20 cellular contexts compared by ENCODE assay signal in genomic region chr14:50364792-50365191, GRCh38. TPM values are rescaled to one million over a fixed set of nuclear protein-coding genes. Genes with fewer than 3 reads are reported as not detected.
DNase-seq lines count a peak whose midpoint lies in the region; ATAC-seq, FAIRE-seq and TF ChIP-seq lines count a peak whose summit lies in the region.
"Had no signal": no experiment of that assay in that cellular context is flagged by ENCODE, and none has a peak within 500 bp of the region (broad histone marks: within the 10 kb centered on the region; RNA-seq: fewer than 3 reads in every experiment).

No MANE protein-coding gene starts in this region.

- no peaks in the 10 kb centered on the region for H3K27me3 ChIP-seq in GM12878 (replicated peaks in 1 of 2; ENCODE audit: control insufficient read depth in 2 of 2, insufficient read depth in 2 of 2, low read length in 1 of 2)
- H3K27me3 ChIP-seq in upper lobe of left lung, result no peaks in the 10 kb centered on the region
- H3K27me3 ChIP-seq: tibial nerve had no signal

- H3K79me2 ChIP-seq in GM12878 (ENCODE audit: control insufficient read depth, insufficient read depth, low read length), result peaks cover 4% of the 10 kb centered on the region

- H3K36me3 ChIP-seq in GM12878 (ENCODE audit: control insufficient read depth in 2 of 2, insufficient read depth in 2 of 2, low read length in 1 of 2) (no peaks in the 10 kb centered on the region), upper lobe of left lung (no peaks in the 10 kb centered on the region)
- H3K36me3 ChIP-seq: tibial nerve had no signal

- no peak overlapping the region for H3K9ac ChIP-seq in GM12878 (ENCODE audit: control insufficient read depth, insufficient read depth, low read length)

- peaks cover 11% of the 10 kb centered on the region for H3K4me1 ChIP-seq in GM12878 (ENCODE audit: control insufficient read depth, insufficient read depth, low read length)
- peaks cover 15 to 19% (median 18%) of the 10 kb centered on the region in 4 donors for H3K4me1 ChIP-seq in upper lobe of left lung

- SMC1A ChIA-PET in GM12878 (lab: Charles Lee; ENCODE audit: uncharacterized antibody, unreplicated experiment), result interaction anchor here (0.6 to 3.9 kb wide), 9 partner anchors 9 to 167 kb away, joined by 3 to 24 read pairs (median 4); partner anchors contain the start of genes CDKL1 and MAP4K5

- no peak overlapping the region for H3K4me2 ChIP-seq in GM12878 (ENCODE audit: control insufficient read depth, insufficient read depth)

- H4K20me1 ChIP-seq in GM12878 (ENCODE audit: control insufficient read depth, insufficient read depth), result no peaks in the 10 kb centered on the region

- no peak for TF ChIP-seq RAD21 in GM12878 (IDR thresholded peaks at IDR 0.05; ENCODE audit: insufficient read depth, low read depth, low read length)

- H2AFZ ChIP-seq in GM12878 (ENCODE audit: control insufficient read depth, low read depth, low read length), result no peak overlapping the region

- RAD21 ChIA-PET in GM12878 (lab: Charles Lee; ENCODE audit: unreplicated experiment), result interaction anchor here (0.6 to 2.9 kb wide), 8 partner anchors 15 to 465 kb away, joined by 3 to 16 read pairs (median 4); partner anchors contain the start of gene CDKL1

- BruUV-seq in GM12878 (replicated peaks; lab: Mats Ljungman, UMichigan), result no TSS peak

- H3K4me3 ChIP-seq in GM12878 (no peak overlapping the region), upper lobe of left lung (no peak overlapping the region)
- H3K4me3 ChIP-seq: skin epidermis, tibial nerve had no signal

- no peak overlapping the region for H3K27ac ChIP-seq in GM12878 (ENCODE audit: control insufficient read depth, insufficient read depth)
- peak overlapping the region in 3 of 4 donors; percentile 5 to 83 (median 76) for H3K27ac ChIP-seq in upper lobe of left lung
- H3K27ac ChIP-seq: 22Rv1, C4-2B had no signal

- intact Hi-C loops in GM12878 (cut with micrococcal nuclease; ENCODE audit: unreplicated experiment), result no loop called here
- intact Hi-C loops in left colon (cut with DNase I, micrococcal nuclease), result no loop called here

- no peak for FAIRE-seq in GM12878 (lab: Jason Lieb, UNC)
- FAIRE-seq: GM18507 had no signal

- TF ChIP-seq EP300 in GM12878 (IDR thresholded peaks at IDR 0.05; ENCODE audit: borderline replicate concordance in 1 of 2, control insufficient read depth in 1 of 2, low read depth in 2 of 2, low read length in 2 of 2) (no peak), upper lobe of left lung (IDR thresholded peaks at IDR 0.05) (no peak)

- POLR2A ChIA-PET in GM12878 (lab: Charles Lee), result interaction anchor here (0.5 to 1.6 kb wide), 7 partner anchors 9 to 593 kb away, joined by 3 to 5 read pairs (median 4); no protein-coding TSS in a partner anchor

- TF ChIP-seq POLR2A in GM12878 (IDR thresholded peaks at IDR 0.05; ENCODE audit: low read depth, low read length) (no peak), upper lobe of left lung (IDR thresholded peaks at IDR 0.05) (no peak)

- TF ChIP-seq CTCF in GM12878 (IDR thresholded peaks at IDR 0.05 in 2 of 3, conservative IDR thresholded peaks at IDR 0.05 in 1 of 3; ENCODE audit: control insufficient read depth in 2 of 3, extremely low read depth in 1 of 3, insufficient read depth in 1 of 3, low read depth in 3 of 3, low read length in 3 of 3) (no peak), upper lobe of left lung (IDR thresholded peaks at IDR 0.05) (no peak)

- in situ Hi-C loops in GM12878 (cut with MboI), result no loop called here

- WGBS in GM12878 (ENCODE audit: insufficient coverage, insufficient replicate concordance, low lambda C conversion rate, missing lambda C conversion rate), result 100% methylated on average over 1 of the region's 1 CpG
- 77 to 85% methylated on average over 1 of the region's 1 CpG for WGBS in upper lobe of left lung, 2 donors

- CTCF ChIA-PET in GM12878 (lab: Yijun Ruan, JAX), result interaction anchor here (0.7 to 3.3 kb wide), 10 partner anchors 9 to 412 kb away, joined by 3 to 17 read pairs (median 4); partner anchors contain the start of genes CDKL1, DMAC2L and L2HGDH

- peak; percentile 51 for ATAC-seq in GM12878
- peak; percentile 80 for ATAC-seq in left colon
- ATAC-seq in upper lobe of left lung (ENCODE audit: low FRiP score in 2 of 2), result no peak
- no peak for ATAC-seq in HG02973 (IDR thresholded peaks at IDR 0.05; ENCODE audit: unreplicated experiment)
- no peak for ATAC-seq in GM21390 (IDR thresholded peaks at IDR 0.05; ENCODE audit: unreplicated experiment)

- no peaks in the 10 kb centered on the region; the same call in 2 of the 3 replicates for H3K9me3 ChIP-seq in GM12878 (replicated peaks; ENCODE audit: control insufficient read depth, insufficient read depth, low read length)
- no peaks in the 10 kb centered on the region for H3K9me3 ChIP-seq in upper lobe of left lung
- H3K9me3 ChIP-seq: tibial nerve had no signal

- DNase-seq in DMS53 (lab: John Stamatoyannopoulos, UW) (peak; percentile 27), DMS53 treated with DMSO at 0.1 percent for 48 hours (lab: John Stamatoyannopoulos, UW; ENCODE audit: unreplicated experiment) (no peak), GM12878 (ENCODE audit: low read depth, low spot score) (no peak), left colon (peak in 1 of 2 donors; percentile 55), upper lobe of left lung (no peak)
- DNase-seq in activated CD4-positive, alpha-beta T cell treated with anti-CD3 and anti-CD28 coated beads for 4 hours, result no peak
- DNase-seq: amniotic stem cell, DND-41, foreskin melanocyte, HCEC 1CT, MM.1S, naive B cell, NCI-H1694 treated with DMSO at 0.1 percent for 48 hours had no signal

TF ChIP-seq in GM12878, 131 proteins besides CTCF, POLR2A, EP300 and RAD21 (continues in another document):
- no peak for TF ChIP-seq MEF2A (IDR thresholded peaks at IDR 0.05; ENCODE audit: insufficient read depth, low read depth, low read length)
- TF ChIP-seq KAT2A (conservative IDR thresholded peaks at IDR 0.05; ENCODE audit: control insufficient read depth, low read depth, low read length), result no peak
- TF ChIP-seq ZSCAN29 (IDR thresholded peaks at IDR 0.05), result no peak

RNA-seq across cellular contexts. Expression of gene CDKL1, which starts 31.9 kb away (rescaled TPM):
- total RNA-seq in GM12878 (2013; cell fraction: nucleolus; rRNA removed), result 34.6 and 45.7 TPM in 2 replicates
- 11.0 and 20.4 TPM in 2 replicates for total RNA-seq in GM12878 (2014; rRNA removed)
- 19.0 and 22.6 TPM in 2 replicates for total RNA-seq in GM12878 (2014; rRNA removed; fragmentation: Illumina TruSeq; extraction: Trizol)
- total RNA-seq in GM12878 (2021), result 10.6 and 11.9 TPM in 2 replicates
- 2.0 TPM for polyA plus RNA-seq in GM12878 (2011; ENCODE audit: low read depth)
- 17.4 and 20.9 TPM in 2 replicates for polyA plus RNA-seq in GM12878 (2011; rRNA removed)
- 7.3 and 9.6 TPM in 2 replicates for polyA plus RNA-seq in GM12878 (2011; cell fraction: cytosol; rRNA removed)
- polyA plus RNA-seq in GM12878 (2011; cell fraction: nucleus; rRNA removed), result 14.2 and 16.3 TPM in 2 replicates
- polyA plus RNA-seq in GM12878 (2012), result 5.0 and 6.5 TPM in 2 replicates
- 9.0 and 9.3 TPM in 2 replicates for polyA plus RNA-seq in GM12878 (2014; fragmentation: Illumina TruSeq; extraction: Trizol)
- 10 to 100 TPM in 1 of 2 experiments, 1 to 10 TPM in 1; 10.0 to 17.2 TPM for polyA plus RNA-seq in GM12878 (2014; fragmentation: Nextera tagmentation; extraction: Ambion mirVana)
- polyA plus RNA-seq in GM12878 (2014; rRNA removed), result 5.8 and 9.0 TPM in 2 replicates
- polyA plus RNA-seq in GM12878 (2016; fragmentation: Nextera tagmentation; extraction: Ambion mirVana), result 10 to 100 TPM; 10.1 to 11.3 TPM
- 16.2 and 24.2 TPM in 2 replicates for polyA minus RNA-seq in GM12878 (2011; rRNA and poly(A)+ RNA removed)
- polyA minus RNA-seq in GM12878 (2011; cell fraction: cytosol; rRNA and poly(A)+ RNA removed), result 6.2 and 6.9 TPM in 2 replicates
- polyA minus RNA-seq in GM12878 (2011; cell fraction: nucleus; rRNA and poly(A)+ RNA removed), result 9.1 and 16.3 TPM in 2 replicates
- 10 to 100 TPM; 24.9 to 25.1 TPM for total RNA-seq in left colon
- total RNA-seq in upper lobe of left lung, result 10 to 100 TPM; 24.6 to 44.7 (median 30.1) TPM

RNA-seq across cellular contexts. Expression of gene DMAC2L, which starts 52.7 kb away (rescaled TPM):
- 38.7 and 40.8 TPM in 2 replicates for total RNA-seq in GM12878 (2013; cell fraction: nucleolus; rRNA removed)
- 9.5 and 11.3 TPM in 2 replicates for total RNA-seq in GM12878 (2014; rRNA removed)
- total RNA-seq in GM12878 (2014; rRNA removed; fragmentation: Illumina TruSeq; extraction: Trizol), result 11.9 TPM in 2 replicates
- 21.4 and 22.5 TPM in 2 replicates for total RNA-seq in GM12878 (2021)
- polyA plus RNA-seq in GM12878 (2011; ENCODE audit: low read depth), result 10.8 TPM
- polyA plus RNA-seq in GM12878 (2011; rRNA removed), result 33.8 and 34.9 TPM in 2 replicates
- 20.5 and 26.7 TPM in 2 replicates for polyA plus RNA-seq in GM12878 (2011; cell fraction: cytosol; rRNA removed)
- 15.8 and 17.5 TPM in 2 replicates for polyA plus RNA-seq in GM12878 (2011; cell fraction: nucleus; rRNA removed)
- 16.0 and 19.3 TPM in 2 replicates for polyA plus RNA-seq in GM12878 (2012)
- polyA plus RNA-seq in GM12878 (2014; fragmentation: Illumina TruSeq; extraction: Trizol), result 11.9 and 14.5 TPM in 2 replicates
- 10 to 100 TPM; 63.7 to 76.3 TPM for polyA plus RNA-seq in GM12878 (2014; fragmentation: Nextera tagmentation; extraction: Ambion mirVana)
- polyA plus RNA-seq in GM12878 (2014; rRNA removed), result 17.2 and 20.9 TPM in 2 replicates
- polyA plus RNA-seq in GM12878 (2016; fragmentation: Nextera tagmentation; extraction: Ambion mirVana), result 10 to 100 TPM; 34.1 to 35.8 TPM
- 14.7 and 20.0 TPM in 2 replicates for polyA minus RNA-seq in GM12878 (2011; rRNA and poly(A)+ RNA removed)
- 6.4 and 6.9 TPM in 2 replicates for polyA minus RNA-seq in GM12878 (2011; cell fraction: cytosol; rRNA and poly(A)+ RNA removed)
- 11.1 and 18.5 TPM in 2 replicates for polyA minus RNA-seq in GM12878 (2011; cell fraction: nucleus; rRNA and poly(A)+ RNA removed)
- 10 to 100 TPM; 21.0 to 24.7 TPM for total RNA-seq in left colon
- 10 to 100 TPM; 13.5 to 23.7 (median 21.6) TPM for total RNA-seq in upper lobe of left lung

RNA-seq across cellular contexts. Expression of gene L2HGDH, which starts 52.8 kb away (rescaled TPM):
- total RNA-seq in GM12878 (2013; cell fraction: nucleolus; rRNA removed), result 18.0 and 18.5 TPM in 2 replicates
- 13.3 and 15.9 TPM in 2 replicates for total RNA-seq in GM12878 (2014; rRNA removed)
- 9.7 and 10.5 TPM in 2 replicates for total RNA-seq in GM12878 (2014; rRNA removed; fragmentation: Illumina TruSeq; extraction: Trizol)
- 14.1 TPM in 2 replicates for total RNA-seq in GM12878 (2021)
- 5.8 TPM for polyA plus RNA-seq in GM12878 (2011; ENCODE audit: low read depth)
- polyA plus RNA-seq in GM12878 (2011; rRNA removed), result 11.7 and 12.0 TPM in 2 replicates
- 9.8 and 17.0 TPM in 2 replicates for polyA plus RNA-seq in GM12878 (2011; cell fraction: cytosol; rRNA removed)
- 6.1 and 10.4 TPM in 2 replicates for polyA plus RNA-seq in GM12878 (2011; cell fraction: nucleus; rRNA removed)
- polyA plus RNA-seq in GM12878 (2012), result 8.0 and 8.9 TPM in 2 replicates
- polyA plus RNA-seq in GM12878 (2014; fragmentation: Illumina TruSeq; extraction: Trizol), result 13.7 and 16.9 TPM in 2 replicates
- polyA plus RNA-seq in GM12878 (2014; fragmentation: Nextera tagmentation; extraction: Ambion mirVana), result 1 to 10 TPM; 2.6 to 3.0 TPM
- 13.4 and 16.3 TPM in 2 replicates for polyA plus RNA-seq in GM12878 (2014; rRNA removed)
- polyA plus RNA-seq in GM12878 (2016; fragmentation: Nextera tagmentation; extraction: Ambion mirVana), result 10 to 100 TPM; 14.4 to 18.3 TPM
- 7.0 and 8.5 TPM in 2 replicates for polyA minus RNA-seq in GM12878 (2011; rRNA and poly(A)+ RNA removed)
- polyA minus RNA-seq in GM12878 (2011; cell fraction: cytosol; rRNA and poly(A)+ RNA removed), result 5.2 and 5.8 TPM in 2 replicates
- polyA minus RNA-seq in GM12878 (2011; cell fraction: nucleus; rRNA and poly(A)+ RNA removed), result 7.5 and 12.3 TPM in 2 replicates
- 1 to 10 TPM; 9.0 to 9.4 TPM for total RNA-seq in left colon
- 10 to 100 TPM in 1 of 6 donors, 1 to 10 TPM in 5; 1.1 to 10.1 (median 4.6) TPM for total RNA-seq in upper lobe of left lung

Comparison
In these comparisons a context has a peak if more than half of its experiments do, and no peak if none do; other contexts are left out.
1. ATAC-seq: peak in GM12878 (single experiment) and left colon (single experiment); none in upper lobe of left lung (0 of 2), HG02973 (single experiment) and GM21390 (single experiment).